Comparison of ENCODE assay signal across 8 cellular contexts in genomic region chr12:106137456-106138278, GRCh38. TPM values are rescaled to one million over a fixed set of nuclear protein-coding genes. Genes with fewer than 3 reads are reported as not detected.
DNase-seq lines count a peak whose midpoint lies in the region; ATAC-seq and TF ChIP-seq lines count a peak whose summit lies in the region.

No MANE protein-coding gene starts in this region.

- H3K27ac ChIP-seq in transverse colon: peak overlapping the region; percentile 83 to 90 (median 88)

- no peaks in the 10 kb centered on the region for H3K9me3 Mint-ChIP-seq in activated naive CD4-positive, alpha-beta T cell treated with anti-CD3 and anti-CD28 coated beads, Interleukin-2, amount 50 U/mL, for 24 hours
- H3K9me3 Mint-ChIP-seq in memory B cell: no peaks in the 10 kb centered on the region

- no peak overlapping the region for H3K27ac Mint-ChIP-seq in activated naive CD4-positive, alpha-beta T cell treated with anti-CD3 and anti-CD28 coated beads, Interleukin-2, amount 50 U/mL, for 24 hours
- H3K27ac Mint-ChIP-seq in memory B cell: no peak overlapping the region

- ATAC-seq in memory B cell (ENCODE audit: low read depth) (no peak), GM19395 (IDR thresholded peaks at IDR 0.05; ENCODE audit: unreplicated experiment) (no peak), HG02759 (IDR thresholded peaks at IDR 0.05; ENCODE audit: unreplicated experiment) (no peak)

- in situ Hi-C loops in transverse colon (cut with MboI; ENCODE audit: low pct_ligation_motif_present in 1 of 4, low pct_unique_long_range_greater_than_20kb in 1 of 4, low sequenced_read_pairs in 3 of 4): loop anchor here (10.0 to 25.0 kb wide), 3 partner anchors 425 to 713 kb away; no protein-coding TSS in a partner anchor

- TF ChIP-seq POLR2A in transverse colon (IDR thresholded peaks at IDR 0.05): no peak

- peaks cover 47% of the 10 kb centered on the region for H3K27me3 Mint-ChIP-seq in activated naive CD4-positive, alpha-beta T cell treated with anti-CD3 and anti-CD28 coated beads, Interleukin-2, amount 50 U/mL, for 24 hours
- peaks cover 37% of the 10 kb centered on the region for H3K27me3 Mint-ChIP-seq in memory B cell

- no peaks in the 10 kb centered on the region for H3K36me3 Mint-ChIP-seq in activated naive CD4-positive, alpha-beta T cell treated with anti-CD3 and anti-CD28 coated beads, Interleukin-2, amount 50 U/mL, for 24 hours
- no peaks in the 10 kb centered on the region for H3K36me3 Mint-ChIP-seq in memory B cell

- H3K9me3 ChIP-seq in transverse colon: no peaks in the 10 kb centered on the region

- H3K4me3 Mint-ChIP-seq in activated naive CD4-positive, alpha-beta T cell treated with anti-CD3 and anti-CD28 coated beads, Interleukin-2, amount 50 U/mL, for 24 hours: peak overlapping the region; percentile 82
- peak overlapping the region; percentile 74 for H3K4me3 Mint-ChIP-seq in memory B cell

- no peak for TF ChIP-seq CTCF in cardiac fibroblast (IDR thresholded peaks at IDR 0.05; ENCODE audit: low read depth, low read length)
- TF ChIP-seq CTCF in transverse colon (IDR thresholded peaks at IDR 0.05): no peak
- TF ChIP-seq CTCF in GM20000 (IDR thresholded peaks at IDR 0.05; ENCODE audit: extremely low read depth, missing control alignments): no peak

- no peak for DNase-seq in activated naive CD4-positive, alpha-beta T cell treated with anti-CD3 and anti-CD28 coated beads, Interleukin-2, amount 50 U/mL, for 16 hours
- DNase-seq in cardiac fibroblast (ENCODE audit: low read depth in 2 of 2): no peak
- peak in 1 of 2 donors; percentile 11 for DNase-seq in memory B cell (ENCODE audit: low spot score in 2 of 2)
- DNase-seq in transverse colon: no peak
- DNase-seq in GM20000 (ENCODE audit: low spot score): no peak

- intact Hi-C loops in transverse colon (cut with DNase I; ENCODE audit: low total_unique reads): loop anchor here (1.0 to 10.0 kb wide), 2 partner anchors 433 to 719 kb away; no protein-coding TSS in a partner anchor

- H3K4me1 Mint-ChIP-seq in activated naive CD4-positive, alpha-beta T cell treated with anti-CD3 and anti-CD28 coated beads, Interleukin-2, amount 50 U/mL, for 24 hours: peaks cover 16% of the 10 kb centered on the region
- peaks cover 9% of the 10 kb centered on the region for H3K4me1 Mint-ChIP-seq in memory B cell

- 48 to 51% methylated on average over 9 to 15 of the region's 15 CpGs for WGBS in transverse colon (ENCODE audit: low coverage in 1 of 2), 2 donors

- no peak for TF ChIP-seq EP300 in transverse colon (IDR thresholded peaks at IDR 0.05; ENCODE audit: low read depth)

- H3K27me3 ChIP-seq in transverse colon: peaks cover 35% of the 10 kb centered on the region

- H3K4me3 ChIP-seq in cardiac fibroblast (replicated peaks in 1 of 2; ENCODE audit: low read depth in 2 of 2, low read length in 2 of 2) (peak overlapping the region; percentile 65 to 79), transverse colon (peak overlapping the region; percentile 58 to 77 (median 69))

- peaks cover 0 to 34% (median 8%) of the 10 kb centered on the region in 4 donors for H3K4me1 ChIP-seq in transverse colon

- H3K36me3 ChIP-seq in transverse colon: no peaks in the 10 kb centered on the region

RNA-seq across cellular contexts. Expression of gene NUAK1, which starts 1.1 kb away (rescaled TPM):
- 10 to 100 TPM in 1 of 4 donors, 1 to 10 TPM in 2, under 1 TPM in 1; 0.75 to 14.7 (median 3.5) TPM for total RNA-seq in transverse colon
